In genomic region chr2:196268022-196268421, GRCh38 we compare ENCODE assay signal across 11 cellular contexts.
DNase-seq lines count a peak whose midpoint lies in the region; ATAC-seq and TF ChIP-seq lines count a peak whose summit lies in the region.
"Had no signal": no experiment of that assay in that cellular context is flagged by ENCODE, and none has a peak within 500 bp of the region (broad histone marks: within the 10 kb centered on the region; RNA-seq: fewer than 3 reads in every experiment).

No MANE protein-coding gene starts in this region.

- no peaks in the 10 kb centered on the region for H3K9me3 Mint-ChIP-seq in CD4-positive, CD25-positive, alpha-beta regulatory T cell
- no peaks in the 10 kb centered on the region for H3K9me3 Mint-ChIP-seq in activated naive CD8-positive, alpha-beta T cell treated with anti-CD3 and anti-CD28 coated beads for 36 hours

- no peaks in the 10 kb centered on the region for H3K9me3 ChIP-seq in CD4-positive, CD25-positive, alpha-beta regulatory T cell (ENCODE audit: control insufficient read depth in 2 of 2, low read length in 2 of 2)
- no peaks in the 10 kb centered on the region for H3K9me3 ChIP-seq in mucosa of descending colon

- no peaks in the 10 kb centered on the region for H3K36me3 ChIP-seq in CD4-positive, CD25-positive, alpha-beta regulatory T cell (ENCODE audit: control insufficient read depth, insufficient read depth, low read length)
- H3K36me3 ChIP-seq in mucosa of descending colon (ENCODE audit: low read depth) = no peaks in the 10 kb centered on the region

- H3K4me1 ChIP-seq in CD4-positive, CD25-positive, alpha-beta regulatory T cell (ENCODE audit: control insufficient read depth, insufficient read depth, low read length, poor library complexity, severe bottlenecking) = peaks cover 39% of the 10 kb centered on the region
- peaks cover 18% of the 10 kb centered on the region for H3K4me1 ChIP-seq in mucosa of descending colon (ENCODE audit: low read depth)

- H3K4me1 Mint-ChIP-seq in CD4-positive, CD25-positive, alpha-beta regulatory T cell = peaks cover 35 to 72% (median 45%) of the 10 kb centered on the region in 4 donors
- peaks cover 57% of the 10 kb centered on the region for H3K4me1 Mint-ChIP-seq in activated naive CD8-positive, alpha-beta T cell treated with anti-CD3 and anti-CD28 coated beads for 36 hours

- no peaks in the 10 kb centered on the region for H3K27me3 Mint-ChIP-seq in CD4-positive, CD25-positive, alpha-beta regulatory T cell
- H3K27me3 Mint-ChIP-seq in activated naive CD8-positive, alpha-beta T cell treated with anti-CD3 and anti-CD28 coated beads for 36 hours = no peaks in the 10 kb centered on the region

- peak overlapping the region; percentile 64 for H3K27ac ChIP-seq in CD4-positive, CD25-positive, alpha-beta regulatory T cell (ENCODE audit: insufficient read depth, low read length, poor library complexity, severe bottlenecking)

- H3K27me3 ChIP-seq in CD4-positive, CD25-positive, alpha-beta regulatory T cell (ENCODE audit: control insufficient read depth, insufficient read depth, low read length) = no peaks in the 10 kb centered on the region

- intact Hi-C loops in mucosa of descending colon (cut with DNase I, micrococcal nuclease) = no loop called here

- H3K27ac Mint-ChIP-seq in CD4-positive, CD25-positive, alpha-beta regulatory T cell = peak overlapping the region; percentile 87 to 93 (median 87)
- H3K27ac Mint-ChIP-seq in activated naive CD8-positive, alpha-beta T cell treated with anti-CD3 and anti-CD28 coated beads for 36 hours = peak overlapping the region; percentile 79

- ATAC-seq in CD4-positive, CD25-positive, alpha-beta regulatory T cell (ENCODE audit: low read depth in 2 of 2) = no peak
- peak; percentile 15 for ATAC-seq in mucosa of descending colon
- no peak for ATAC-seq in GM21447 (IDR thresholded peaks at IDR 0.05; ENCODE audit: unreplicated experiment)
- no peak for ATAC-seq in HG02981 (IDR thresholded peaks at IDR 0.05; ENCODE audit: unreplicated experiment)

- H3K4me3 Mint-ChIP-seq in CD4-positive, CD25-positive, alpha-beta regulatory T cell = peak overlapping the region; percentile 72 to 87 (median 73)
- peak overlapping the region; percentile 27 for H3K4me3 Mint-ChIP-seq in activated naive CD8-positive, alpha-beta T cell treated with anti-CD3 and anti-CD28 coated beads for 36 hours

- DNase-seq in CD4-positive, CD25-positive, alpha-beta regulatory T cell = no peak
- peak; percentile 38 to 44 for DNase-seq in Kasumi-1 (lab: John Stamatoyannopoulos, UW)
- DNase-seq in activated naive CD8-positive, alpha-beta T cell treated with anti-CD3 and anti-CD28 coated beads for 36 hours = no peak
- no peak for DNase-seq in mucosa of descending colon
- DNase-seq in NCI-H187 (lab: John Stamatoyannopoulos, UW) = no peak
- DNase-seq in LoVo (ENCODE audit: low spot score) = no peak
- DNase-seq: DMS 273 treated with DMSO at 0.1 percent for 48 hours; NCI-H2081; stimulated activated CD4-positive, alpha-beta T cell treated with anti-CD3 and anti-CD28 coated beads, Interleukin-12 subunit alpha, Interleukin-12 subunit beta, amount 100 ng/mL, for 4 hours had no signal

- H3K4me3 ChIP-seq in CD4-positive, CD25-positive, alpha-beta regulatory T cell (ENCODE audit: low read depth, low read length) = peak overlapping the region; percentile 80
- H3K4me3 ChIP-seq in mucosa of descending colon = no peak overlapping the region

- H3K36me3 Mint-ChIP-seq in CD4-positive, CD25-positive, alpha-beta regulatory T cell = no peaks in the 10 kb centered on the region
- peaks cover 5% of the 10 kb centered on the region for H3K36me3 Mint-ChIP-seq in activated naive CD8-positive, alpha-beta T cell treated with anti-CD3 and anti-CD28 coated beads for 36 hours

- TF ChIP-seq CTCF in mucosa of descending colon (IDR thresholded peaks at IDR 0.05) = no peak

Comparison
In these comparisons a context has a peak if more than half of its experiments do, and no peak if none do; other contexts are left out.
1. DNase-seq: peak in Kasumi-1 (2 of 2); none in CD4-positive, CD25-positive, alpha-beta regulatory T cell (0 of 3), activated naive CD8-positive, alpha-beta T cell treated with anti-CD3 and anti-CD28 coated beads for 36 hours (single experiment), mucosa of descending colon (0 of 3), NCI-H187 (0 of 2) and LoVo (single experiment).